8 cellular contexts compared by ENCODE assay signal in genomic region chr15:34318277-34319079, GRCh38. TPM values are rescaled to one million over a fixed set of nuclear protein-coding genes. Genes with fewer than 3 reads are reported as not detected.
DNase-seq lines count a peak whose midpoint lies in the region; ATAC-seq and TF ChIP-seq lines count a peak whose summit lies in the region.

No MANE protein-coding gene starts in this region.

- H3K9me3 ChIP-seq in BLaER1 treated with 17β-estradiol and CSF1 and Interleukin-3, amounts not matched to agents 10 nM and 100 nM (replicated peaks in 1 of 11), result peaks cover 4 to 10% (median 5%) of the 10 kb centered on the region in 11 experiments; a peak in 19 of 22 replicates
- H3K9me3 ChIP-seq in skeletal muscle tissue (ENCODE audit: control insufficient read depth in 3 of 3, low read length in 3 of 3), result no peaks in the 10 kb centered on the region

- peaks cover 6 to 68% (median 42%) of the 10 kb centered on the region in 11 experiments; a peak in 20 of 22 replicates for H4K20me1 ChIP-seq in BLaER1 treated with 17β-estradiol and CSF1 and Interleukin-3, amounts not matched to agents 10 nM and 100 nM

- no peaks in the 10 kb centered on the region for H3K27me3 ChIP-seq in BLaER1 treated with 17β-estradiol and CSF1 and Interleukin-3, amounts not matched to agents 10 nM and 100 nM
- H3K27me3 ChIP-seq in skeletal muscle tissue (ENCODE audit: control insufficient read depth in 3 of 3, insufficient read depth in 3 of 3, low read length in 3 of 3), result no peaks in the 10 kb centered on the region

- ATAC-seq in GM18868 (IDR thresholded peaks at IDR 0.05; ENCODE audit: unreplicated experiment) (peak; percentile 76), HG03175 (IDR thresholded peaks at IDR 0.05; ENCODE audit: unreplicated experiment) (peak; percentile 82)

- no peaks in the 10 kb centered on the region for H3K27me3 Mint-ChIP-seq in MCF 10A (ENCODE audit: insufficient read depth, unreplicated experiment)

- CTCF ChIA-PET in MCF 10A (lab: Yijun Ruan, JAX), result interaction anchor here (0.7 to 1.8 kb wide), 4 partner anchors 14 to 1184 kb away, joined by 3 to 9 read pairs (median 4); partner anchors contain the start of gene LPCAT4

- H3K9me3 Mint-ChIP-seq in MCF 10A (ENCODE audit: unreplicated experiment), result no peaks in the 10 kb centered on the region

- H3K27ac ChIP-seq in BLaER1 treated with 17β-estradiol and CSF1 and Interleukin-3, amounts not matched to agents 10 nM and 100 nM, result peak overlapping the region; percentile 52 to 95 (median 87)
- H3K27ac ChIP-seq in skeletal muscle tissue (ENCODE audit: low read depth, low read length), result no peak overlapping the region

- POLR2A ChIA-PET in MCF 10A (lab: Yijun Ruan, JAX), result interaction anchor here (0.6 to 5.5 kb wide), 27 partner anchors 10 to 341 kb away, joined by 3 to 69 read pairs (median 4); partner anchors contain the start of genes EMC4, EMC7, GOLGA8A and LPCAT4

- H3K4me2 ChIP-seq in BLaER1 treated with 17β-estradiol and CSF1 and Interleukin-3, amounts not matched to agents 10 nM and 100 nM, result peak overlapping the region; percentile 81 to 91 (median 89)

- H3K27ac Mint-ChIP-seq in MCF 10A (ENCODE audit: low read depth, unreplicated experiment), result peak overlapping the region; percentile 96

- TF ChIP-seq CTCF in MCF 10A (IDR thresholded peaks at IDR 0.05; ENCODE audit: unreplicated experiment), result no peak

- intact Hi-C loops in MCF 10A (cut with micrococcal nuclease), result no loop called here

- H3K9ac ChIP-seq in BLaER1 treated with 17β-estradiol and CSF1 and Interleukin-3, amounts not matched to agents 10 nM and 100 nM, result peak overlapping the region; percentile 68 to 86 (median 79)
- H3K9ac ChIP-seq in skeletal muscle tissue (ENCODE audit: low read depth in 1 of 3, low read length in 3 of 3), result peak overlapping the region in 2 of 3 donors; percentile 29 to 36

- H3K36me3 ChIP-seq in BLaER1 treated with 17β-estradiol and CSF1 and Interleukin-3, amounts not matched to agents 10 nM and 100 nM, result peaks cover 5 to 44% (median 32%) of the 10 kb centered on the region in 11 experiments; a peak in 20 of 22 replicates
- H3K36me3 ChIP-seq in skeletal muscle tissue (ENCODE audit: control insufficient read depth in 3 of 3, insufficient read depth in 3 of 3, low read length in 3 of 3), result no peaks in the 10 kb centered on the region

- peak overlapping the region; percentile 86 for H3K4me3 Mint-ChIP-seq in MCF 10A (ENCODE audit: unreplicated experiment)

- H3K4me1 ChIP-seq in BLaER1 treated with 17β-estradiol and CSF1 and Interleukin-3, amounts not matched to agents 10 nM and 100 nM, result peaks cover 46 to 87% (median 72%) of the 10 kb centered on the region in 10 experiments
- peaks cover 0 to 5% (median 0%) of the 10 kb centered on the region in 3 donors for H3K4me1 ChIP-seq in skeletal muscle tissue (ENCODE audit: control insufficient read depth in 3 of 3, insufficient read depth in 3 of 3, low read length in 3 of 3)

- H3K4me3 ChIP-seq in BLaER1 treated with 17β-estradiol and CSF1 and Interleukin-3, amounts not matched to agents 10 nM and 100 nM, result peak overlapping the region; percentile 60 to 74 (median 68)
- H3K4me3 ChIP-seq in skeletal muscle tissue (ENCODE audit: low read length in 3 of 3), result peak overlapping the region; percentile 46 to 80 (median 51)

- H3K4me1 Mint-ChIP-seq in MCF 10A (ENCODE audit: insufficient read depth, unreplicated experiment), result peaks cover 21% of the 10 kb centered on the region

- BruUV-seq in MCF 10A (replicated peaks; lab: Mats Ljungman, UMichigan), result TSS peak; percentile 81

- peaks cover 15% of the 10 kb centered on the region for H3K36me3 Mint-ChIP-seq in MCF 10A (ENCODE audit: insufficient read depth, unreplicated experiment)

- DNase-seq in NCI-H82 treated with DMSO at 0.1 percent for 48 hours (lab: John Stamatoyannopoulos, UW; ENCODE audit: unreplicated experiment), result peak; percentile 98
- peak; percentile 77 for DNase-seq in MCF 10A (ENCODE audit: unreplicated experiment)
- DNase-seq in iPS-NIHi11 (ENCODE audit: low spot score), result peak; percentile 52
- DNase-seq in activated gamma-delta T cell treated with Interleukin-2 at 50 U/mL for 16 hours, result no peak

RNA-seq across cellular contexts. Expression of gene SLC12A6, which starts 19.1 kb away (rescaled TPM):
- total RNA-seq in MCF 10A (2022), result 11.7 and 15.3 TPM in 2 replicates
- 20.4 TPM for total RNA-seq in skeletal muscle tissue

RNA-seq across cellular contexts. Expression of gene NOP10, which starts 24.5 kb away (rescaled TPM):
- total RNA-seq in MCF 10A (2022) (168 and 187 TPM in 2 replicates), skeletal muscle tissue (114 TPM)

RNA-seq across cellular contexts. Expression of gene NUTM1, which starts 24.6 kb away (rescaled TPM):
- total RNA-seq in MCF 10A (2022) (not detected in 2 replicates), skeletal muscle tissue (not detected)

RNA-seq across cellular contexts. Expression of gene LPCAT4, which starts 48.5 kb away (rescaled TPM):
- total RNA-seq in MCF 10A (2022), result 17.0 and 17.4 TPM in 2 replicates
- total RNA-seq in skeletal muscle tissue, result 3.1 TPM
